Comparison of ENCODE assay signal across 30 cellular contexts in genomic region chr2:75491129-75491753, GRCh38.
DNase-seq lines count a peak whose midpoint lies in the region; ATAC-seq, FAIRE-seq and TF ChIP-seq lines count a peak whose summit lies in the region.
"Had no signal": no experiment of that assay in that cellular context is flagged by ENCODE, and none has a peak within 500 bp of the region (broad histone marks: within the 10 kb centered on the region; RNA-seq: fewer than 3 reads in every experiment).

No MANE protein-coding gene starts in this region.

- in situ Hi-C loops in K562 (cut with MboI): no loop called here

- BruUV-seq in K562 (replicated peaks; lab: Mats Ljungman, UMichigan): no TSS peak

- TF ChIP-seq CTCF in K562 (IDR thresholded peaks at IDR 0.05 in 2 of 3, conservative IDR thresholded peaks at IDR 0.05 in 1 of 3; ENCODE audit: insufficient read depth in 2 of 3, low read depth in 1 of 3, low read length in 3 of 3) (no peak), fibroblast of villous mesenchyme (IDR thresholded peaks at IDR 0.05; ENCODE audit: insufficient read depth, low read depth, low read length) (no peak)

- H3K27ac ChIP-seq in K562 (ENCODE audit: extremely low read depth, low read depth, low read length) (no peak overlapping the region), SJCRH30 (no peak overlapping the region)
- H3K27ac ChIP-seq: body of pancreas, colonic mucosa, left ventricle myocardium inferior, ovary, Peyer's patch, right atrium auricular region, SJSA1, transverse colon, VCaP had no signal

- CTCF ChIA-PET in K562 (lab: Yijun Ruan, JAX; ENCODE audit: low intra/inter-chr PET ratio): no interaction called here

- H3K4me3 ChIP-seq in K562 (no peak overlapping the region), fibroblast of villous mesenchyme (ENCODE audit: low read depth, low read length) (no peak overlapping the region), SJCRH30 (no peak overlapping the region)
- H3K4me3 ChIP-seq: body of pancreas, colonic mucosa, left ventricle myocardium inferior, MG63, ovary, Peyer's patch, right atrium auricular region, SJSA1, transverse colon had no signal

- no peak for TF ChIP-seq POLR2A in K562 (conservative IDR thresholded peaks at IDR 0.05)

- no peaks in the 10 kb centered on the region; the same call in 1 of the 2 replicates for H4K20me1 ChIP-seq in K562 (replicated peaks; ENCODE audit: control insufficient read depth, insufficient read depth, low read length)

- no peak for TF ChIP-seq EP300 in K562 (IDR thresholded peaks at IDR 0.05; ENCODE audit: low read length)

- ATAC-seq in K562 (no peak), HG02938 (IDR thresholded peaks at IDR 0.05; ENCODE audit: unreplicated experiment) (no peak), GM19395 (IDR thresholded peaks at IDR 0.05; ENCODE audit: unreplicated experiment) (no peak)
- ATAC-seq: body of pancreas; natural killer cell treated with Interleukin-12 subunit alpha and Interleukin-12 subunit beta and Interleukin-15 and Interleukin-18, amount 100 ng/mL, for 72 hours; stimulated activated naive CD8-positive, alpha-beta T cell treated with anti-CD3 and anti-CD28 coated beads, Interleukin-15, amount 100 ng/mL, for 72 hours had no signal

- TF ChIP-seq RAD21 in K562 (CRISPR knock-in tag; conservative IDR thresholded peaks at IDR 0.05 in 1 of 2, IDR thresholded peaks at IDR 0.05 in 1 of 2): no peak

- H3K4me1 ChIP-seq in K562 (replicated peaks in 1 of 2; ENCODE audit: control insufficient read depth in 2 of 2, insufficient read depth in 2 of 2, low read length in 2 of 2): peaks cover 0 to 4% of the 10 kb centered on the region in 2 experiments; a peak in 1 of 5 replicates
- H3K4me1 ChIP-seq in SJCRH30: no peaks in the 10 kb centered on the region
- H3K4me1 ChIP-seq: body of pancreas, colonic mucosa, Peyer's patch, right atrium auricular region, SJSA1, transverse colon had no signal

- H2AFZ ChIP-seq in K562 (ENCODE audit: low read depth, low read length): no peak overlapping the region

- no peaks in the 10 kb centered on the region for H3K36me3 ChIP-seq in K562 (ENCODE audit: control insufficient read depth, insufficient read depth, low read length)
- H3K36me3 ChIP-seq in SJCRH30: no peaks in the 10 kb centered on the region
- H3K36me3 ChIP-seq: colonic mucosa, left ventricle myocardium inferior, ovary, Peyer's patch, right atrium auricular region, transverse colon had no signal

- H3K79me2 ChIP-seq in K562 (ENCODE audit: control insufficient read depth, insufficient read depth, low read length): no peaks in the 10 kb centered on the region

- H3K9me3 ChIP-seq in K562 (replicated peaks; ENCODE audit: control insufficient read depth, insufficient read depth, low read depth, low read length) (no peaks in the 10 kb centered on the region), SJCRH30 (replicated peaks) (0 out of 2 replicates have a peak, but pooled peaks cover 3% of the 10 kb centered on the region)
- H3K9me3 ChIP-seq: body of pancreas, colonic mucosa, MG63, ovary, Peyer's patch, right atrium auricular region, SJSA1, transverse colon had no signal

- H3K9ac ChIP-seq in K562 (ENCODE audit: insufficient read depth in 1 of 2, low read depth in 2 of 2, low read length in 2 of 2): no peak overlapping the region

- FAIRE-seq in K562 (lab: Jason Lieb, UNC): no peak
- FAIRE-seq: GM19239 had no signal

- H3K9me1 ChIP-seq in K562 (ENCODE audit: control insufficient read depth, insufficient read depth, low read length): no peaks in the 10 kb centered on the region

- no peak overlapping the region for H3K4me2 ChIP-seq in K562 (ENCODE audit: insufficient read depth, low read length)

- DNase-seq in D341Med (ENCODE audit: low spot score): peak; percentile 28
- DNase-seq in NCI-H146 (lab: John Stamatoyannopoulos, UW): peak; percentile 94
- DNase-seq in K562 (ENCODE audit: extremely low read depth in 1 of 4, low spot score in 3 of 4): no peak
- peak; percentile 36 for DNase-seq in fibroblast of villous mesenchyme (ENCODE audit: low read depth)
- DNase-seq in SJCRH30: no peak
- no peak for DNase-seq in HPDE6-E6E7 (ENCODE audit: extremely low spot score)
- DNase-seq: activated CD4-positive, alpha-beta T cell treated with anti-CD3 and anti-CD28 coated beads, Interleukin-2, amount 10 ng/mL, durations not matched to agents 24 days and 14 days; activated naive CD8-positive, alpha-beta T cell treated with anti-CD3 and anti-CD28 coated beads for 36 hours; body of pancreas; colonic mucosa; EL; endodermal cell; foreskin melanocyte; hippocampal formation; left ventricle myocardium inferior; MG63; NCI-H1694; NCI-H446; ovary; Peyer's patch; stimulated activated naive CD8-positive, alpha-beta T cell treated with anti-CD3 and anti-CD28 coated beads, Interleukin-15, amount 100 ng/mL, for 72 hours; T-helper 2 cell; transverse colon had no signal

- intact Hi-C loops in K562 (cut with micrococcal nuclease): no loop called here

- 2% methylated on average over 4 of the region's 4 CpGs for WGBS in K562 (ENCODE audit: insufficient coverage, low coverage, missing lambda C conversion rate)

- POLR2A ChIA-PET in K562 (lab: Yijun Ruan, JAX): interaction anchor here (0.5 to 1.0 kb wide), 3 partner anchors 8 to 187 kb away, joined by 3 read pairs; no protein-coding TSS in a partner anchor

- H3K27me3 ChIP-seq in K562 (ENCODE audit: control insufficient read depth in 2 of 2, insufficient read depth in 2 of 2, low read length in 2 of 2): 0 out of 5 replicates have a peak, but pooled peaks cover 0 to 5% of the 10 kb centered on the region in 2 experiments
- no peaks in the 10 kb centered on the region for H3K27me3 ChIP-seq in SJCRH30
- H3K27me3 ChIP-seq: body of pancreas, colonic mucosa, MG63, ovary, Peyer's patch, right atrium auricular region, SJSA1, transverse colon had no signal

TF ChIP-seq in K562, 482 proteins besides CTCF, POLR2A, EP300 and RAD21:
- peak; percentile 96 for TF ChIP-seq MAFG (tag; conservative IDR thresholded peaks at IDR 0.05)
- no peak for TF ChIP-seq BRF1 (IDR thresholded peaks at IDR 0.05; ENCODE audit: borderline replicate concordance, extremely low read depth, insufficient read length)
- no peak for TF ChIP-seq ETV6 (IDR thresholded peaks at IDR 0.05; ENCODE audit: borderline replicate concordance in 1 of 2, low read depth in 2 of 2, low read length in 1 of 2)
- no peak for TF ChIP-seq ETV6 (CRISPR knock-in tag; IDR thresholded peaks at IDR 0.05; ENCODE audit: borderline replicate concordance)
- no peak for TF ChIP-seq TGIF2 (CRISPR knock-in tag; IDR thresholded peaks at IDR 0.05)
- TF ChIP-seq C11orf30 (IDR thresholded peaks at IDR 0.05; ENCODE audit: low read depth): peak; percentile 94
- TF ChIP-seq KHSRP (IDR thresholded peaks at IDR 0.05): no peak
- peak; percentile 100 for TF ChIP-seq MAFK (IDR thresholded peaks at IDR 0.05; ENCODE audit: low read length)
- peak; percentile 97 for TF ChIP-seq ZNF316 (IDR thresholded peaks at IDR 0.05)
- no peak for TF ChIP-seq CBX8 (IDR thresholded peaks at IDR 0.05; ENCODE audit: borderline replicate concordance, extremely low read depth, low read depth, low read length, poor library complexity, severe bottlenecking)
- peak; percentile 99 for TF ChIP-seq MAFF (IDR thresholded peaks at IDR 0.05; ENCODE audit: low read length)

Comparison
In these comparisons a context has a peak if more than half of its experiments do, and no peak if none do; other contexts are left out.
1. DNase-seq: peak in D341Med (single experiment), NCI-H146 (single experiment) and fibroblast of villous mesenchyme (single experiment); none in K562 (0 of 4), SJCRH30 (0 of 2) and HPDE6-E6E7 (single experiment).